In the genomic region with DNA sequence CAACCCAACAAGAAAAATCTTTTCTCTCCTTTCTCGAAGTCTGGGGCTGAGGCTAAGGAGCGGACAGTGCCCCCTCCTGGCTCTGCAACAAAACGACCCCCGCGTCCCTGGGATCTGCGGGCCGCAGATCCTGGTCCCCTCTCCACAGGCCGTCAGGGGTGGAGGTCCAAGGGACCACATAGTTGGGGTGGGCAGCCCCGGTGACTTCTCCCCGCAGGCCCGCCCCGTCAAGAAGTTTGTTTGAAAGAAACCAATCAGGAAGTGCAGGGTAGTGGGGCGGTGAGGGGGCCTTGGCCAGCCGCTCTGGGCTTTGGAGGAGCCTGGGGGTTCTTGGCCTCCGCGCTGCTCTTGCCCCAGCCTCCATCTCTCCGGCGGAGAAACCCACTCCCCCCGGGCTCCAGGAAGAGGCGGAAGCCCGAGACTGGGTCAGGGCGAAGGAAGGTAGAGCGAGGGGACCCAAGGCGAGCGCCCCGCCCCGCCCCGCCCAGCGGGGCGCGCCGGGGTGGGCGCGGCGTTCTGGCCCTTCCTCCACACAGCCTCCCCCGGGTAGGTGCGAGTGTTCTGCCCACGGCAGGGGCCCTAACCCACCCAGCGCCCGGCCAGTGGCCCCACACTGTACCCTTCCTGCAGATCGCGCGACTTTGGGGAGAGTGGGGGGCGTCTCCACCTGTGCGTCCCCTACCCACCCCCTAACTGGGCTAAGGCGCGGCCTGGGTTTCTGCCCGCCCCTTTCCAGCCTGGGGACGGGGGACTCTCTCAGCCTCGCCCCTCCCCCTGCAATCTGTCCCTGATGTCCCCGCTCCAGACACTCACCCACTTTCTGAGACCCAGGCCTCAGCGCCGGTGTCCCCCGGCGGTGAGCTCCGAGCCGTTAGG, we compare ENCODE assay signal across 8 cellular contexts. TPM values are rescaled to one million over a fixed set of nuclear protein-coding genes. Genes with fewer than 3 reads are reported as not detected.
DNase-seq lines count a peak whose midpoint lies in the region; ATAC-seq and TF ChIP-seq lines count a peak whose summit lies in the region.

No MANE protein-coding gene starts in this region.

- 10% methylated on average over 4 of the region's 57 CpGs for WGBS in right lobe of liver (ENCODE audit: insufficient coverage, low coverage, low lambda C conversion rate, missing lambda C conversion rate)
- WGBS in stomach, 5 donors = 2 to 5% (median 3%) methylated on average over 44 to 57 of the region's 57 CpGs

- H3K27ac Mint-ChIP-seq in activated CD4-positive, alpha-beta T cell treated with anti-CD3 and anti-CD28 coated beads for 36 hours = no peak overlapping the region

- H3K27ac ChIP-seq in right lobe of liver = peak overlapping the region; percentile 58 to 71 (median 66)
- peak overlapping the region; percentile 73 to 89 (median 88) for H3K27ac ChIP-seq in stomach

- H3K9me3 Mint-ChIP-seq in activated CD4-positive, alpha-beta T cell treated with anti-CD3 and anti-CD28 coated beads for 36 hours (ENCODE audit: low read depth) = no peaks in the 10 kb centered on the region

- H3K36me3 ChIP-seq in right lobe of liver (no peaks in the 10 kb centered on the region), stomach (peaks cover 0 to 13% (median 4%) of the 10 kb centered on the region in 4 donors)

- H3K4me1 ChIP-seq in right lobe of liver (peaks cover 0 to 6% (median 0%) of the 10 kb centered on the region in 4 donors), stomach (peaks cover 2 to 65% (median 42%) of the 10 kb centered on the region in 4 donors)

- POLR2A ChIA-PET in activated CD4-positive, alpha-beta T cell treated with anti-CD3 and anti-CD28 coated beads for 36 hours (lab: Charles Lee) = no interaction called here

- H3K36me3 Mint-ChIP-seq in activated CD4-positive, alpha-beta T cell treated with anti-CD3 and anti-CD28 coated beads for 36 hours (ENCODE audit: low read depth) = no peaks in the 10 kb centered on the region

- peaks cover 5% of the 10 kb centered on the region for H3K4me1 Mint-ChIP-seq in activated CD4-positive, alpha-beta T cell treated with anti-CD3 and anti-CD28 coated beads for 36 hours

- no peak for TF ChIP-seq EP300 in stomach (IDR thresholded peaks at IDR 0.05)

- peak; percentile 15 for ATAC-seq in activated CD4-positive, alpha-beta T cell treated with anti-CD3 and anti-CD28 coated beads for 36 hours
- ATAC-seq in right lobe of liver (peak; percentile 12 to 31 (median 24)), HG03565 (IDR thresholded peaks at IDR 0.05; ENCODE audit: unreplicated experiment) (no peak)

- no peaks in the 10 kb centered on the region for H3K27me3 Mint-ChIP-seq in activated CD4-positive, alpha-beta T cell treated with anti-CD3 and anti-CD28 coated beads for 36 hours

- TF ChIP-seq POLR2A in right lobe of liver (IDR thresholded peaks at IDR 0.05) = no peak
- TF ChIP-seq POLR2A in stomach (IDR thresholded peaks at IDR 0.05) = no peak
- TF ChIP-seq POLR2A in erythroblast (IDR thresholded peaks at IDR 0.05; ENCODE audit: low read length) = no peak

- intact Hi-C loops in activated CD4-positive, alpha-beta T cell treated with anti-CD3 and anti-CD28 coated beads for 36 hours (cut with DNase I, micrococcal nuclease) = loop anchor here (2.0 to 10.0 kb wide), 2 partner anchors 197 to 385 kb away; a partner anchor contains a TSS
- intact Hi-C loops in right lobe of liver (cut with DNase I) = no loop called here
- intact Hi-C loops in stomach (cut with DNase I; ENCODE audit: low total_unique reads) = no loop called here

- TF ChIP-seq CTCF in choroid plexus epithelial cell (conservative IDR thresholded peaks at IDR 0.05; ENCODE audit: low read depth, low read length) (peak; percentile 70), right lobe of liver (IDR thresholded peaks at IDR 0.05) (peak in 3 of 4 donors; percentile 24 to 29 (median 26)), stomach (IDR thresholded peaks at IDR 0.05) (peak in 2 of 7 experiments; percentile 22 to 53)

- CTCF ChIA-PET in activated CD4-positive, alpha-beta T cell treated with anti-CD3 and anti-CD28 coated beads for 36 hours (lab: Charles Lee) = interaction anchor here (0.5 to 24.4 kb wide), 10 partner anchors 9 to 391 kb away, joined by 3 to 798 read pairs (median 4); no protein-coding TSS in a partner anchor

- H3K4me3 ChIP-seq in choroid plexus epithelial cell (ENCODE audit: low read depth, low read length) (peak overlapping the region; percentile 69), right lobe of liver (peak overlapping the region; percentile 48 to 57 (median 53)), stomach (peak overlapping the region; percentile 70 to 89 (median 82))

- H3K27me3 ChIP-seq in right lobe of liver (peaks cover 0 to 13% of the 10 kb centered on the region in 2 donors), stomach (no peaks in the 10 kb centered on the region)

- peak overlapping the region; percentile 71 for H3K4me3 Mint-ChIP-seq in activated CD4-positive, alpha-beta T cell treated with anti-CD3 and anti-CD28 coated beads for 36 hours

- peak; percentile 57 for DNase-seq in activated CD4-positive, alpha-beta T cell treated with anti-CD3 and anti-CD28 coated beads for 36 hours
- no peak for DNase-seq in activated CD4-positive, alpha-beta T cell treated with anti-CD3 and anti-CD28 coated beads for 1 hour
- peak; percentile 63 for DNase-seq in SK-N-DZ (ENCODE audit: low spot score)
- DNase-seq in choroid plexus epithelial cell (ENCODE audit: low read depth) = peak; percentile 64
- DNase-seq in right lobe of liver = peak in 1 of 3 donors; percentile 51
- DNase-seq in stomach = no peak
- DNase-seq in erythroblast (lab: John Stamatoyannopoulos, UW) = no peak

- H3K9me3 ChIP-seq in right lobe of liver (no peaks in the 10 kb centered on the region), stomach (no peaks in the 10 kb centered on the region)

RNA-seq across cellular contexts. Expression of a gene that starts 1.3 kb away (rescaled TPM):
- total RNA-seq in activated CD4-positive, alpha-beta T cell treated with anti-CD3 and anti-CD28 coated beads for 36 hours = 10 to 100 TPM; 14.3 to 15.8 TPM
- polyA plus RNA-seq in SK-N-DZ (2014; cell fraction: cytosol; rRNA removed) = 16.0 and 23.6 TPM in 2 replicates
- polyA plus RNA-seq in SK-N-DZ (2014; cell fraction: nucleus; rRNA removed) = 26.8 and 36.3 TPM in 2 replicates
- total RNA-seq in right lobe of liver (10 to 100 TPM in 4 of 6 experiments, 1 to 10 TPM in 2; 5.7 to 22.1 (median 12.2) TPM), stomach (100 to 1,000 TPM in 1 of 5 donors, 10 to 100 TPM in 4; 27.2 to 155 (median 31.6) TPM)
- 10 to 100 TPM; 12.4 to 27.1 (median 18.5) TPM for polyA plus RNA-seq in stomach

Comparison
In these comparisons a context has a peak if more than half of its experiments do, and no peak if none do; other contexts are left out.
1. DNase-seq: peak in activated CD4-positive, alpha-beta T cell treated with anti-CD3 and anti-CD28 coated beads for 36 hours (single experiment), SK-N-DZ (single experiment) and choroid plexus epithelial cell (single experiment); none in activated CD4-positive, alpha-beta T cell treated with anti-CD3 and anti-CD28 coated beads for 1 hour (single experiment), stomach (single experiment) and erythroblast (0 of 2).
2. intact Hi-C loops: an anchor here in activated CD4-positive, alpha-beta T cell treated with anti-CD3 and anti-CD28 coated beads for 36 hours (2.0 to 10.0 kb wide); none called in right lobe of liver and stomach.
3. Peak in every context shown above with its lines, with median percentiles within 50 percentile points of each other: H3K4me3 ChIP-seq.